9 cellular contexts compared by ENCODE assay signal in genomic region chr2:162435157-162435556, GRCh38.
"Had no signal": no experiment of that assay in that cellular context is flagged by ENCODE, and none has a peak within 500 bp of the region (broad histone marks: within the 10 kb centered on the region; RNA-seq: fewer than 3 reads in every experiment).

No MANE protein-coding gene starts in this region.

- H3K4me2 ChIP-seq: GM23338 had no signal

- ATAC-seq: GM23338, HCT116, K562 had no signal

- H3K4me3 ChIP-seq: GM23338, HAP-1, K562 had no signal

- H3K4me1 ChIP-seq: HAP-1 had no signal

- H3K9me3 ChIP-seq: HAP-1 had no signal

- FAIRE-seq: H1, K562 had no signal

- H2AFZ ChIP-seq: GM23338 had no signal

- DNase-seq: H7, HFFc6, IMR-90, KG1 had no signal

- H3K36me3 ChIP-seq: HAP-1 had no signal
